34 cellular contexts compared by ENCODE assay signal in genomic region chr2:203918264-203918663, GRCh38. TPM values are rescaled to one million over a fixed set of nuclear protein-coding genes. Genes with fewer than 3 reads are reported as not detected.
A peak's percentile ranks its signal among the peaks of the same experiment; 100 is the strongest.
DNase-seq lines count a peak whose midpoint lies in the region; ATAC-seq, FAIRE-seq and TF ChIP-seq lines count a peak whose summit lies in the region.
"Had no signal": no experiment of that assay in that cellular context is flagged by ENCODE, and none has a peak within 500 bp of the region (broad histone marks: within the 10 kb centered on the region; RNA-seq: fewer than 3 reads in every experiment).

No MANE protein-coding gene starts in this region.

- peaks cover 11% of the 10 kb centered on the region for H3K4me1 Mint-ChIP-seq in neural progenitor cell

- H3K4me3 ChIP-seq in endothelial cell of umbilical vein (replicated peaks in 1 of 3; ENCODE audit: insufficient read depth in 1 of 3, low read depth in 1 of 3, low read length in 3 of 3), result no peak overlapping the region
- H3K4me3 ChIP-seq in neural progenitor cell, result no peak overlapping the region
- no peak overlapping the region for H3K4me3 ChIP-seq in osteoblast (ENCODE audit: insufficient read depth, low read length)
- H3K4me3 ChIP-seq: body of pancreas, gastroesophageal sphincter had no signal

- H3K36me3 Mint-ChIP-seq in neural progenitor cell, result no peaks in the 10 kb centered on the region
- H3K36me3 Mint-ChIP-seq: activated CD4-positive, alpha-beta memory T cell treated with anti-CD3 and anti-CD28 coated beads for 36 hours had no signal

- CTCF ChIA-PET in endothelial cell of umbilical vein (lab: Charles Lee), result interaction anchor here (1.4 kb wide), 1 partner anchor 9 kb away, joined by 8 read pairs; no protein-coding TSS in a partner anchor

- no peaks in the 10 kb centered on the region for H3K36me3 ChIP-seq in endothelial cell of umbilical vein (ENCODE audit: control insufficient read depth in 2 of 2, extremely low read depth in 1 of 2, insufficient read depth in 2 of 2, low read length in 2 of 2)
- no peaks in the 10 kb centered on the region for H3K36me3 ChIP-seq in neural progenitor cell
- no peaks in the 10 kb centered on the region for H3K36me3 ChIP-seq in osteoblast (ENCODE audit: insufficient read depth, low read length)
- H3K36me3 ChIP-seq: gastroesophageal sphincter, neutrophil had no signal

- H3K27ac Mint-ChIP-seq in neural progenitor cell, result no peak overlapping the region
- H3K27ac Mint-ChIP-seq: activated CD4-positive, alpha-beta memory T cell treated with anti-CD3 and anti-CD28 coated beads for 36 hours; activated T-cell treated with anti-CD3 and anti-CD28 coated beads, Interleukin-2, amount 50 U/mL, for 72 hours; progenitor cell of endocrine pancreas; T-helper 1 cell treated with Interleukin-12 subunit alpha and Interleukin-12 subunit beta and Interleukin-4 antibody, amounts not matched to agents 30 μg/mL and 1 μg/mL, for 36 hours had no signal

- H3K27me3 Mint-ChIP-seq in neural progenitor cell (ENCODE audit: insufficient read depth, low read depth), result peaks cover 2% of the 10 kb centered on the region
- H3K27me3 Mint-ChIP-seq: progenitor cell of endocrine pancreas had no signal

- H2AFZ ChIP-seq in endothelial cell of umbilical vein (ENCODE audit: low read depth, low read length), result peak overlapping the region; percentile 11
- H2AFZ ChIP-seq in neural progenitor cell (replicated peaks), result peak overlapping the region; percentile 79
- no peak overlapping the region for H2AFZ ChIP-seq in osteoblast (ENCODE audit: low read length)

- FAIRE-seq in endothelial cell of umbilical vein (lab: Jason Lieb, UNC), result peak; percentile 31
- FAIRE-seq: endometrium had no signal

- POLR2A ChIA-PET in endothelial cell of umbilical vein (lab: Charles Lee), result no interaction called here

- no peak for TF ChIP-seq POLR2A in endothelial cell of umbilical vein (IDR thresholded peaks at IDR 0.05; ENCODE audit: low read depth, low read length)

- no peak overlapping the region for H3K4me3 Mint-ChIP-seq in neural progenitor cell
- H3K4me3 Mint-ChIP-seq: activated CD4-positive, alpha-beta memory T cell treated with anti-CD3 and anti-CD28 coated beads for 36 hours; activated T-cell treated with anti-CD3 and anti-CD28 coated beads, Interleukin-2, amount 50 U/mL, for 72 hours; T-helper 1 cell treated with Interleukin-12 subunit alpha and Interleukin-12 subunit beta and Interleukin-4 antibody, amounts not matched to agents 30 μg/mL and 1 μg/mL, for 36 hours had no signal

- H3K9me3 Mint-ChIP-seq in neural progenitor cell, result no peaks in the 10 kb centered on the region
- H3K9me3 Mint-ChIP-seq: activated CD4-positive, alpha-beta memory T cell treated with anti-CD3 and anti-CD28 coated beads for 36 hours; activated T-cell treated with anti-CD3 and anti-CD28 coated beads, Interleukin-2, amount 50 U/mL, for 72 hours; T-helper 1 cell treated with Interleukin-12 subunit alpha and Interleukin-12 subunit beta and Interleukin-4 antibody, amounts not matched to agents 30 μg/mL and 1 μg/mL, for 36 hours had no signal

- peaks cover 3 to 6% of the 10 kb centered on the region in 2 experiments for H3K27me3 ChIP-seq in endothelial cell of umbilical vein (ENCODE audit: control insufficient read depth in 2 of 2, insufficient read depth in 2 of 2, low read length in 2 of 2)
- no peaks in the 10 kb centered on the region for H3K27me3 ChIP-seq in neural progenitor cell
- peaks cover 4% of the 10 kb centered on the region for H3K27me3 ChIP-seq in osteoblast (ENCODE audit: insufficient read depth, low read length)
- H3K27me3 ChIP-seq: body of pancreas, gastroesophageal sphincter had no signal

- no TSS peak for BruUV-seq in endothelial cell of umbilical vein (replicated peaks; lab: Mats Ljungman, UMichigan)

- intact Hi-C loops in endothelial cell of umbilical vein (cut with micrococcal nuclease), result no loop called here

- H3K4me1 ChIP-seq in endothelial cell of umbilical vein (ENCODE audit: control insufficient read depth, extremely low read depth, insufficient read depth, low read length) (no peaks in the 10 kb centered on the region), neural progenitor cell (peaks cover 10% of the 10 kb centered on the region), osteoblast (ENCODE audit: insufficient read depth, low read length) (peaks cover 13% of the 10 kb centered on the region)
- H3K4me1 ChIP-seq: body of pancreas had no signal

- dilution Hi-C loops in endothelial cell of umbilical vein (cut with MboI; ENCODE audit: extremely low pct_ligation_motif_present, low sequenced_read_pairs), result no loop called here

- H3K9ac ChIP-seq in endothelial cell of umbilical vein (replicated peaks; ENCODE audit: extremely low read depth, insufficient read depth, low read length) (no peak overlapping the region), neural progenitor cell (no peak overlapping the region)

- TF ChIP-seq CTCF in endothelial cell of umbilical vein (IDR thresholded peaks at IDR 0.05; ENCODE audit: extremely low read depth in 1 of 2, insufficient read depth in 1 of 2, low read depth in 1 of 2, low read length in 2 of 2) (no peak), neural progenitor cell (IDR thresholded peaks at IDR 0.05) (no peak), osteoblast (IDR thresholded peaks at IDR 0.05; ENCODE audit: extremely low read depth, low read depth, low read length) (no peak)

- H4K20me1 ChIP-seq in endothelial cell of umbilical vein (replicated peaks; ENCODE audit: control insufficient read depth, extremely low read depth, insufficient read depth, low read length) (no peaks in the 10 kb centered on the region), neural progenitor cell (ENCODE audit: low read depth) (no peaks in the 10 kb centered on the region), osteoblast (ENCODE audit: insufficient read depth, low read length) (no peaks in the 10 kb centered on the region)

- H3K79me2 ChIP-seq in endothelial cell of umbilical vein (ENCODE audit: control insufficient read depth, insufficient read depth, low read length), result no peaks in the 10 kb centered on the region
- no peaks in the 10 kb centered on the region for H3K79me2 ChIP-seq in neural progenitor cell (ENCODE audit: low read depth)
- H3K79me2 ChIP-seq in osteoblast (ENCODE audit: insufficient read depth, low read length), result no peaks in the 10 kb centered on the region

- ATAC-seq in HG03457 (IDR thresholded peaks at IDR 0.05; ENCODE audit: unreplicated experiment), result no peak
- ATAC-seq: body of pancreas, left lobe of liver had no signal

- H3K4me2 ChIP-seq in endothelial cell of umbilical vein (ENCODE audit: insufficient read depth, low read length) (no peak overlapping the region), neural progenitor cell (no peak overlapping the region), osteoblast (ENCODE audit: insufficient read depth, low read length) (no peak overlapping the region)

- peak; percentile 3 for DNase-seq in ELF-1 (ENCODE audit: low read depth, low spot score)
- DNase-seq in NCI-H2227 (lab: John Stamatoyannopoulos, UW; ENCODE audit: unreplicated experiment), result peak; percentile 52
- DNase-seq in endothelial cell of umbilical vein (ENCODE audit: low read depth, low spot score), result no peak
- DNase-seq in neural progenitor cell (ENCODE audit: low spot score), result peak; percentile 21
- DNase-seq in GDM1 (lab: John Stamatoyannopoulos, UW), result no peak
- DNase-seq in SW 1271 (lab: John Stamatoyannopoulos, UW), result no peak
- DNase-seq in osteoblast (ENCODE audit: insufficient read length, low spot score, missing footprints), result no peak
- DNase-seq: ACHN; activated CD4-positive, alpha-beta memory T cell treated with anti-CD3 and anti-CD28 coated beads for 36 hours; activated CD4-positive, alpha-beta T cell treated with anti-CD3 and anti-CD28 coated beads for 1 hour; activated naive CD4-positive, alpha-beta T cell; activated T-cell treated with anti-CD3 and anti-CD28 coated beads, Interleukin-2, amount 50 U/mL, for 72 hours; body of pancreas; dermis blood vessel endothelial cell; DMS153; hippocampal formation; IMR-90; NCI-H1417 treated with DMSO at 0.1 percent for 48 hours; NCI-H2081; NCI-H748 treated with DMSO at 0.1 percent for 48 hours; stimulated activated CD4-positive, alpha-beta T cell treated with anti-CD3 and anti-CD28 coated beads, Interleukin-15, amount 100 ng/mL, for 24 hours; stimulated activated CD4-positive, alpha-beta T cell treated with anti-CD3 and anti-CD28 coated beads, Interleukin-4, amount 100 ng/mL, for 4 hours; trophoblast cell had no signal

- H3K9me3 ChIP-seq in endothelial cell of umbilical vein (replicated peaks; ENCODE audit: control insufficient read depth, insufficient read depth, low read length), result no peaks in the 10 kb centered on the region
- no peaks in the 10 kb centered on the region for H3K9me3 ChIP-seq in neural progenitor cell (ENCODE audit: low read depth)
- H3K9me3 ChIP-seq in osteoblast (ENCODE audit: low read depth, low read length), result no peaks in the 10 kb centered on the region
- H3K9me3 ChIP-seq: body of pancreas, gastroesophageal sphincter, neutrophil had no signal

- no peak overlapping the region for H3K27ac ChIP-seq in endothelial cell of umbilical vein (ENCODE audit: insufficient read depth, low read depth, low read length)
- H3K27ac ChIP-seq in neural progenitor cell, result no peak overlapping the region
- no peak overlapping the region for H3K27ac ChIP-seq in osteoblast (ENCODE audit: low read depth, low read length)
- H3K27ac ChIP-seq: body of pancreas, gastroesophageal sphincter, neutrophil had no signal

- no peaks in the 10 kb centered on the region for H3K9me1 ChIP-seq in endothelial cell of umbilical vein (replicated peaks; ENCODE audit: control insufficient read depth, extremely low read depth, insufficient read depth, low read length)

- no peaks in the 10 kb centered on the region for H3F3A ChIP-seq in neural progenitor cell (ENCODE audit: low read depth)

RNA-seq across cellular contexts. Expression of gene ICOS, which starts 18.3 kb away (rescaled TPM):
- total RNA-seq in endothelial cell of umbilical vein (not detected in 2 replicates), neural progenitor cell (ENCODE audit: low replicate concordance) (not detected in 2 replicates), osteoblast (not detected in 2 replicates)
- polyA plus RNA-seq in endothelial cell of umbilical vein, result not detected in 2 replicates
- polyA plus RNA-seq in endothelial cell of umbilical vein (2011; cell fraction: cytosol; rRNA removed), result not detected in 2 replicates
- not detected in 2 replicates for polyA plus RNA-seq in endothelial cell of umbilical vein (2011; cell fraction: nucleus; rRNA removed)
- not detected in 2 replicates for polyA plus RNA-seq in endothelial cell of umbilical vein (2012)
- not detected in 2 replicates for polyA minus RNA-seq in endothelial cell of umbilical vein
- not detected for polyA minus RNA-seq in endothelial cell of umbilical vein (2011; cell fraction: cytosol; rRNA and poly(A)+ RNA removed)
- not detected in 2 replicates for polyA minus RNA-seq in endothelial cell of umbilical vein (2011; cell fraction: nucleus; rRNA and poly(A)+ RNA removed)
- total RNA-seq: body of pancreas, dermis blood vessel endothelial cell, G401, IMR-90, LHCN-M2, myocyte, progenitor cell of endocrine pancreas had no signal
- polyA plus RNA-seq: BJ, IMR-90 had no signal

RNA-seq across cellular contexts. Expression of gene CTLA4, which starts 50.7 kb away (rescaled TPM):
- total RNA-seq in endothelial cell of umbilical vein (not detected in 2 replicates), neural progenitor cell (ENCODE audit: low replicate concordance) (not detected in 2 replicates), osteoblast (under 0.01 TPM in 1 of 2 replicates, not detected in the other)
- not detected in 2 replicates for polyA plus RNA-seq in endothelial cell of umbilical vein
- polyA plus RNA-seq in endothelial cell of umbilical vein (2011; cell fraction: cytosol; rRNA removed), result not detected in 2 replicates
- not detected in 2 replicates for polyA plus RNA-seq in endothelial cell of umbilical vein (2011; cell fraction: nucleus; rRNA removed)
- not detected in 2 replicates for polyA plus RNA-seq in endothelial cell of umbilical vein (2012)
- polyA minus RNA-seq in endothelial cell of umbilical vein, result not detected in 2 replicates
- polyA minus RNA-seq in endothelial cell of umbilical vein (2011; cell fraction: cytosol; rRNA and poly(A)+ RNA removed), result not detected
- not detected in 2 replicates for polyA minus RNA-seq in endothelial cell of umbilical vein (2011; cell fraction: nucleus; rRNA and poly(A)+ RNA removed)
- total RNA-seq: body of pancreas, G401, IMR-90, LHCN-M2, myocyte, progenitor cell of endocrine pancreas had no signal
- polyA plus RNA-seq: BJ, IMR-90 had no signal

Comparison
In these comparisons a context has a peak if more than half of its experiments do, and no peak if none do; other contexts are left out.
1. DNase-seq: peak in ELF-1 (single experiment), NCI-H2227 (single experiment) and neural progenitor cell (single experiment); none in endothelial cell of umbilical vein (single experiment), GDM1 (single experiment), SW 1271 (0 of 2) and osteoblast (single experiment).